ENCODE assay signal across 15 cellular contexts in the genomic region with DNA sequence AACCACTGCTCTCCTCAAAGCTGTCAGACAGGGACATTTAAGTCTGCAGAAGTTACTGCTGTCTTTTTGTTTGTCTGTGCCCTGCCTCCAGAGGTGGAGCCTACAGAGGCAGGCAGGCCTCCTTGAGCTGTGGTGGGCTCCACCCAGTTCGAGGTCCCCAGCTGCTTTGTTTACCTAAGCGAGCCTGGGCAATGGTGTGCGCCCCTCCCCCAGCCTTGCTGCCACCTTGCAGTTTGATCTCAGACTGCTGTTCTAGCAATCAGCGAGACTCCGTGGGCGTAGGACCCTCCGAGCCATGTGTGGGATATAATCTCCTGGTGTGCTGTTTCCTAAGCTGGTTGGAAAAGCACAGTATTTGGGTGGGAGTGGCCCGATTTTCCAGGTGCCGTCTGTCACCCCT. TPM values are rescaled to one million over a fixed set of nuclear protein-coding genes. Genes with fewer than 3 reads are reported as not detected.
"Had no signal": no experiment of that assay in that cellular context is flagged by ENCODE, and none has a peak within 500 bp of the region (broad histone marks: within the 10 kb centered on the region; RNA-seq: fewer than 3 reads in every experiment).

No MANE protein-coding gene starts in this region.

RNA-seq across cellular contexts. Expression of gene TSHB, which starts 10.1 kb away (rescaled TPM):
- total RNA-seq: stomach, subcutaneous adipose tissue, suprapubic skin, temporal lobe, testis, thoracic aorta, thyroid gland, tibial nerve, transverse colon, upper lobe of left lung, upper lobe of right lung, ureter, urinary bladder, uterus, vagina had no signal
- polyA plus RNA-seq: stomach, urinary bladder had no signal
